Comparison of ENCODE assay signal across 8 cellular contexts in the genomic region with DNA sequence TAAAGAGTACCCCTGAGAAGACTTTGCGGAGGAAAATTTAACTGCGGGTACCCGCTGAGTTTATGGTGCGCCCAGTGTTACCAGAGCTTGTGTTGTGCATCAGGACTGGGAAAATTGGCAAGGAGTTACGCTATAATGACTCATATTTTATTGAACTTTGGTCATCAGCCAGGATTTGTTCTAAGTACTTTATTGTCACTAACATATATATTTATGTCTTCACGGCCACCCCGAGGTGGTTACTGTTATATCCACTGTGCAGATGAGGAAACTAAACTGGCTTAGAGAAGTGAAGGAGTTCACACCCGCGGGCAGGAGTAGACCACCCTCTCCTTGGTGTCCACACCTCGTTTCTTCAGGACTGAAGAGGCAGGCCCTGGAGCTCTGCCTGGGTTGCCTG. TPM values are rescaled to one million over a fixed set of nuclear protein-coding genes. Genes with fewer than 3 reads are reported as not detected.
DNase-seq lines count a peak whose midpoint lies in the region; ATAC-seq, FAIRE-seq and TF ChIP-seq lines count a peak whose summit lies in the region.

No MANE protein-coding gene starts in this region.

- no peak overlapping the region for H3K14ac ChIP-seq in H1 (ENCODE audit: insufficient read length)

- H3K4me3 ChIP-seq in SJCRH30 (peak overlapping the region; percentile 66), H1 (ENCODE audit: extremely low read depth in 1 of 4, insufficient read depth in 2 of 4, low read depth in 3 of 4, low read length in 4 of 4) (peak overlapping the region; percentile 38 to 68 (median 58); a peak in 7 of 8 replicates), muscle layer of duodenum (ENCODE audit: low read depth in 1 of 2, low read length in 2 of 2) (peak overlapping the region; percentile 83 to 86)

- H3K9me3 Mint-ChIP-seq in activated naive CD4-positive, alpha-beta T cell treated with anti-CD3 and anti-CD28 coated beads, Interleukin-2, amount 50 U/mL, for 24 hours = no peaks in the 10 kb centered on the region

- TF ChIP-seq EP300 in H1 (IDR thresholded peaks at IDR 0.05; ENCODE audit: borderline replicate concordance in 1 of 2, low read depth in 2 of 2, low read length in 2 of 2) = no peak

- ATAC-seq in HG02759 (IDR thresholded peaks at IDR 0.05; ENCODE audit: unreplicated experiment) (no peak), GM21390 (IDR thresholded peaks at IDR 0.05; ENCODE audit: unreplicated experiment) (no peak)

- H3K18ac ChIP-seq in H1 (ENCODE audit: extremely low read depth, low read length) = peak overlapping the region; percentile 95; the same call in 1 of the 2 replicates

- peak overlapping the region; percentile 51 to 78 for H3K4me2 ChIP-seq in H1 (ENCODE audit: insufficient read depth in 1 of 2, low read depth in 2 of 2, low read length in 2 of 2)

- no peak overlapping the region for H3K4ac ChIP-seq in H1 (replicated peaks; ENCODE audit: insufficient read length, low read depth, low read length)

- no peaks in the 10 kb centered on the region for H3K79me1 ChIP-seq in H1 (ENCODE audit: low read depth, low read length)

- no peak overlapping the region for H2BK15ac ChIP-seq in H1 (ENCODE audit: low read length)

- H3K27me3 Mint-ChIP-seq in activated naive CD4-positive, alpha-beta T cell treated with anti-CD3 and anti-CD28 coated beads, Interleukin-2, amount 50 U/mL, for 24 hours = no peaks in the 10 kb centered on the region

- no peaks in the 10 kb centered on the region for H4K20me1 ChIP-seq in H1 (replicated peaks in 1 of 2; ENCODE audit: control insufficient read depth in 1 of 2, insufficient read depth in 2 of 2, low read length in 2 of 2)

- POLR2A ChIA-PET in H1 (lab: Charles Lee; ENCODE audit: partially characterized antibody) = interaction anchor here (0.9 to 1.0 kb wide), 2 partner anchors 20 to 32 kb away, joined by 3 to 4 read pairs; no protein-coding TSS in a partner anchor

- H2AFZ ChIP-seq in H1 (ENCODE audit: low read length) = no peak overlapping the region

- peaks cover 29% of the 10 kb centered on the region for H3K4me1 Mint-ChIP-seq in activated naive CD4-positive, alpha-beta T cell treated with anti-CD3 and anti-CD28 coated beads, Interleukin-2, amount 50 U/mL, for 24 hours

- peaks cover 9% of the 10 kb centered on the region for H3K23me2 ChIP-seq in H1 (ENCODE audit: low read depth, low read length)

- peaks cover 3% of the 10 kb centered on the region for H3K36me3 Mint-ChIP-seq in activated naive CD4-positive, alpha-beta T cell treated with anti-CD3 and anti-CD28 coated beads, Interleukin-2, amount 50 U/mL, for 24 hours

- WGBS in H1 (ENCODE audit: extremely low coverage in 1 of 2, insufficient coverage in 1 of 2, insufficient read length in 1 of 2, insufficient replicate concordance in 2 of 2, low coverage in 1 of 2, low lambda C conversion rate in 2 of 2, missing lambda C conversion rate in 1 of 2), 2 experiments = 63% methylated on average over 10 of the region's 10 CpGs; no CpG with 5 or more reads in 1 of the 2 experiments

- no peak overlapping the region for H2AK5ac ChIP-seq in H1 (ENCODE audit: low read depth, low read length)

- peak overlapping the region; percentile 87; the same call in 1 of the 2 replicates for H2BK5ac ChIP-seq in H1 (ENCODE audit: low read depth, low read length)

- peak overlapping the region; percentile 92 for H3K27ac Mint-ChIP-seq in activated naive CD4-positive, alpha-beta T cell treated with anti-CD3 and anti-CD28 coated beads, Interleukin-2, amount 50 U/mL, for 24 hours

- peak overlapping the region; percentile 74 for H4K5ac ChIP-seq in H1 (ENCODE audit: insufficient read length, low read depth, low read length)

- H3K4me3 Mint-ChIP-seq in activated naive CD4-positive, alpha-beta T cell treated with anti-CD3 and anti-CD28 coated beads, Interleukin-2, amount 50 U/mL, for 24 hours = peak overlapping the region; percentile 91

- no peak for FAIRE-seq in H1 (lab: Jason Lieb, UNC)

- H3K27me3 ChIP-seq in SJCRH30 (no peaks in the 10 kb centered on the region), H1 (replicated peaks in 1 of 4; ENCODE audit: control insufficient read depth in 3 of 4, extremely low read depth in 1 of 4, insufficient read depth in 3 of 4, low read length in 3 of 4) (peaks cover 0 to 4% (median 2%) of the 10 kb centered on the region in 4 experiments; a peak in 3 of 7 replicates), muscle layer of duodenum (ENCODE audit: low read depth, low read length) (no peaks in the 10 kb centered on the region)

- CTCF ChIA-PET in H1 (lab: Charles Lee; ENCODE audit: partially characterized antibody) = interaction anchor here (1.1 to 2.9 kb wide), 5 partner anchors 9 to 119 kb away, joined by 3 to 16 read pairs (median 5); a partner anchor contains a TSS

- no peak for DNase-seq in activated naive CD4-positive, alpha-beta T cell treated with Interleukin-2 at 50 U/mL for 16 hours
- DNase-seq in SJCRH30 (no peak), H1 (ENCODE audit: low read depth in 1 of 2, low spot score in 2 of 2) (no peak), NCI-H748 (lab: John Stamatoyannopoulos, UW; ENCODE audit: unreplicated experiment) (no peak)

- peak overlapping the region; percentile 72 for H3K27ac ChIP-seq in SJCRH30
- H3K27ac ChIP-seq in H1 (ENCODE audit: low read depth, low read length) = no peak overlapping the region
- peak overlapping the region; percentile 93 for H3K27ac ChIP-seq in muscle layer of duodenum (ENCODE audit: low read length)

- H3K56ac ChIP-seq in H1 (replicated peaks; ENCODE audit: insufficient read length, low read depth, low read length) = peak overlapping the region; percentile 66

- H2BK12ac ChIP-seq in H1 (ENCODE audit: low read depth, low read length) = no peak overlapping the region; the same call in 1 of the 2 replicates

- TF ChIP-seq POLR2A in H1 (IDR thresholded peaks at IDR 0.05; ENCODE audit: control extremely low read depth in 1 of 2, low read depth in 2 of 2, low read length in 2 of 2) = no peak

- TF ChIP-seq CTCF in H1 (IDR thresholded peaks at IDR 0.05; ENCODE audit: control extremely low read depth in 1 of 3, insufficient read depth in 1 of 3, low read depth in 1 of 3, low read length in 3 of 3) = no peak

- H3K23ac ChIP-seq in H1 (ENCODE audit: insufficient read length) = no peak overlapping the region

- H3K79me2 ChIP-seq in H1 (ENCODE audit: control insufficient read depth in 1 of 2, insufficient read depth in 2 of 2, low read length in 2 of 2) = no peaks in the 10 kb centered on the region

- H2BK20ac ChIP-seq in H1 (ENCODE audit: low read length) = no peak overlapping the region

- no peak for TF ChIP-seq RAD21 in H1 (IDR thresholded peaks at IDR 0.05 in 1 of 2, conservative IDR thresholded peaks at IDR 0.05 in 1 of 2; ENCODE audit: low read depth in 2 of 2, low read length in 2 of 2)

- no peaks in the 10 kb centered on the region for H3K4me1 ChIP-seq in SJCRH30
- peaks cover 2 to 7% (median 4%) of the 10 kb centered on the region in 4 experiments for H3K4me1 ChIP-seq in H1 (replicated peaks in 1 of 4; ENCODE audit: control insufficient read depth in 3 of 4, insufficient read depth in 4 of 4, low read length in 3 of 4)
- H3K4me1 ChIP-seq in muscle layer of duodenum (ENCODE audit: control insufficient read depth in 1 of 2, insufficient read depth in 2 of 2, low read length in 2 of 2) = peaks cover 0 to 14% of the 10 kb centered on the region in 2 donors

- no peaks in the 10 kb centered on the region for H3K9me3 ChIP-seq in SJCRH30 (replicated peaks)
- H3K9me3 ChIP-seq in H1 (ENCODE audit: insufficient read depth in 2 of 2, low read depth in 1 of 2, low read length in 1 of 2) = no peaks in the 10 kb centered on the region; a peak in 1 of 4 replicates
- H3K9me3 ChIP-seq in muscle layer of duodenum (ENCODE audit: control insufficient read depth in 1 of 2, low read length in 2 of 2) = no peaks in the 10 kb centered on the region

- H2BK120ac ChIP-seq in H1 (replicated peaks; ENCODE audit: low read depth, low read length) = no peak overlapping the region

- H4K8ac ChIP-seq in H1 (ENCODE audit: extremely low read depth, insufficient read depth, low read length) = no peak overlapping the region; the same call in 1 of the 2 replicates

- peak overlapping the region in 1 of 4 experiments; percentile 65; a peak in 2 of 7 replicates for H3K9ac ChIP-seq in H1 (replicated peaks in 1 of 4; ENCODE audit: extremely low read depth in 1 of 4, low read depth in 3 of 4, low read length in 3 of 4)

- H3K36me3 ChIP-seq in SJCRH30 = no peaks in the 10 kb centered on the region; the same call in 1 of the 2 replicates
- no peaks in the 10 kb centered on the region for H3K36me3 ChIP-seq in H1 (ENCODE audit: control insufficient read depth in 2 of 4, insufficient read depth in 4 of 4, low read length in 3 of 4)
- peaks cover 3 to 10% of the 10 kb centered on the region in 2 donors for H3K36me3 ChIP-seq in muscle layer of duodenum (ENCODE audit: control insufficient read depth in 1 of 2, insufficient read depth in 2 of 2, low read length in 2 of 2)

- peak overlapping the region; percentile 87 for H4K91ac ChIP-seq in H1 (replicated peaks; ENCODE audit: insufficient read length, low read length)

RNA-seq across cellular contexts. Expression of a gene that starts 0.7 kb away (rescaled TPM):
- total RNA-seq in SJCRH30 (2014; rRNA removed; shearing (Covaris generic)) = 5.7 and 7.6 TPM in 2 replicates
- 4.3 and 6.0 TPM in 2 replicates for total RNA-seq in H1 (2021; fragmentation: NEBNext Ultra II Directional; extraction: Animal tissue kit (Norgen Biotek cat#: 25700))
- polyA plus RNA-seq in H1 (2011; rRNA removed) = 8.0 and 8.5 TPM in 2 replicates
- polyA plus RNA-seq in H1 (2011; cell fraction: cytosol; rRNA removed) = 11.0 TPM
- 57.1 TPM for polyA plus RNA-seq in H1 (2011; cell fraction: nucleus; rRNA removed)
- 6.6 to 11.9 TPM (median 8.6 TPM) in 4 replicates for polyA plus RNA-seq in H1 (2012, experiment 1 of 2)
- polyA plus RNA-seq in H1 (2012, experiment 2 of 2) = 2.6 TPM
- polyA plus RNA-seq in H1 (2013, experiment 1 of 2) = 5.3 TPM
- 2.9 TPM for polyA plus RNA-seq in H1 (2013, experiment 2 of 2)
- polyA minus RNA-seq in H1 (2011; rRNA and poly(A)+ RNA removed) = 7.3 and 7.9 TPM in 2 replicates
- 4.5 TPM for polyA minus RNA-seq in H1 (2011; cell fraction: cytosol; rRNA and poly(A)+ RNA removed)
- 16.4 TPM for polyA minus RNA-seq in H1 (2011; cell fraction: nucleus; rRNA and poly(A)+ RNA removed)

RNA-seq across cellular contexts. Expression of a gene that starts 19.0 kb away (rescaled TPM):
- total RNA-seq in SJCRH30 (2014; rRNA removed; shearing (Covaris generic)) = not detected in 2 replicates
- not detected in 2 replicates for total RNA-seq in H1 (2021; fragmentation: NEBNext Ultra II Directional; extraction: Animal tissue kit (Norgen Biotek cat#: 25700))
- polyA plus RNA-seq in H1 (2011; rRNA removed) = not detected in 2 replicates
- polyA plus RNA-seq in H1 (2011; cell fraction: cytosol; rRNA removed) = not detected
- not detected for polyA plus RNA-seq in H1 (2011; cell fraction: nucleus; rRNA removed)
- polyA plus RNA-seq in H1 (2012, experiment 1 of 2) = not detected in 4 replicates
- not detected for polyA plus RNA-seq in H1 (2012, experiment 2 of 2)
- not detected for polyA plus RNA-seq in H1 (2013, experiment 1 of 2)
- not detected for polyA plus RNA-seq in H1 (2013, experiment 2 of 2)
- not detected in 2 replicates for polyA minus RNA-seq in H1 (2011; rRNA and poly(A)+ RNA removed)
- polyA minus RNA-seq in H1 (2011; cell fraction: cytosol; rRNA and poly(A)+ RNA removed) = not detected
- not detected for polyA minus RNA-seq in H1 (2011; cell fraction: nucleus; rRNA and poly(A)+ RNA removed)

RNA-seq across cellular contexts. Expression of a gene that starts 28.7 kb away (rescaled TPM):
- total RNA-seq in SJCRH30 (2014; rRNA removed; shearing (Covaris generic)) = 85.0 and 91.7 TPM in 2 replicates
- 38.9 and 42.8 TPM in 2 replicates for total RNA-seq in H1 (2021; fragmentation: NEBNext Ultra II Directional; extraction: Animal tissue kit (Norgen Biotek cat#: 25700))
- 28.6 and 29.8 TPM in 2 replicates for polyA plus RNA-seq in H1 (2011; rRNA removed)
- 36.9 TPM for polyA plus RNA-seq in H1 (2011; cell fraction: cytosol; rRNA removed)
- 44.7 TPM for polyA plus RNA-seq in H1 (2011; cell fraction: nucleus; rRNA removed)
- 29.6 to 32.4 TPM (median 30.4 TPM) in 4 replicates for polyA plus RNA-seq in H1 (2012, experiment 1 of 2)
- 23.8 TPM for polyA plus RNA-seq in H1 (2012, experiment 2 of 2)
- 45.1 TPM for polyA plus RNA-seq in H1 (2013, experiment 1 of 2)
- 44.1 TPM for polyA plus RNA-seq in H1 (2013, experiment 2 of 2)
- 80.5 and 98.2 TPM in 2 replicates for polyA minus RNA-seq in H1 (2011; rRNA and poly(A)+ RNA removed)
- polyA minus RNA-seq in H1 (2011; cell fraction: cytosol; rRNA and poly(A)+ RNA removed) = 24.1 TPM
- polyA minus RNA-seq in H1 (2011; cell fraction: nucleus; rRNA and poly(A)+ RNA removed) = 86.1 TPM
